ENCODE assay signal across 4 cellular contexts in the genomic region with DNA sequence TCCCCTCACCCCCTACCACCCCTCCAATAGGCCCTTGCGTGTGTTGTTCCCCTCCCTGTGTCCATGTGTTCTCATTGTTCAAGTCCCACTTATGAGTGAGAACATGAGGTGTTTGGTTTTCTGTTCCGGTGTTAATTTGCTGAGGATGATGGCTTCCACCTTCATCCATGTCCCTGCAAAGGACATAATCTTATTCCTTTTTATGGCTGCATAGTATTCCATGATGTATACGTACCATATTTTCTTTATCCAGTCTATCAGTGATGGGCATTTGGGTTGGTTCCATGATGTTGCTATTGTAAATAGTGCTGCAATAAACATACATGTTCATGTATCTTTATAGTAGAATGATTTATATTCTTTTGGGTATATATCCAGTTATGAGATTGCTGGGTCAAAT.
DNase-seq lines count a peak whose midpoint lies in the region; ATAC-seq, FAIRE-seq and TF ChIP-seq lines count a peak whose summit lies in the region.
"Not testable (repeated sequence)": the region's sequence is repeated elsewhere in the genome, so short reads cannot be mapped to it uniquely, and the experiment has no call there.

No MANE protein-coding gene starts in this region.

- H4K20me1 ChIP-seq in K562 (replicated peaks; ENCODE audit: control insufficient read depth, insufficient read depth, low read length), result not testable (repeated sequence)

- 24% methylated on average over 3 of the region's 3 CpGs for WGBS in K562 (ENCODE audit: insufficient coverage, low coverage, missing lambda C conversion rate)
- 98% methylated on average over 3 of the region's 3 CpGs for WGBS in sigmoid colon, 2 donors

- not testable (repeated sequence) for TF ChIP-seq EP300 in K562 (IDR thresholded peaks at IDR 0.05; ENCODE audit: low read length); sigmoid colon (IDR thresholded peaks at IDR 0.05)

- not testable (repeated sequence) for H3K27ac ChIP-seq in HEK293 (ENCODE audit: extremely low read depth, low read depth, low read length); K562 (ENCODE audit: extremely low read depth, low read depth, low read length)
- peak overlapping the region in 3 of 4 donors; percentile 59 to 71 (median 67) for H3K27ac ChIP-seq in sigmoid colon

- in situ Hi-C loops in K562 (cut with MboI), result not testable (repeated sequence)

- H2AFZ ChIP-seq in K562 (ENCODE audit: low read depth, low read length), result not testable (repeated sequence)

- not testable (repeated sequence) for H3K4me3 ChIP-seq in HEK293 (ENCODE audit: low read depth, low read length); K562; sigmoid colon

- not testable (repeated sequence) for TF ChIP-seq CTCF in HEK293 (tag by site-specific recombination; IDR thresholded peaks at IDR 0.05); K562 (IDR thresholded peaks at IDR 0.05 in 2 of 3, conservative IDR thresholded peaks at IDR 0.05 in 1 of 3; ENCODE audit: insufficient read depth in 2 of 3, low read depth in 1 of 3, low read length in 3 of 3); sigmoid colon (IDR thresholded peaks at IDR 0.05)

- not testable (repeated sequence) for H3K27me3 ChIP-seq in K562 (ENCODE audit: control insufficient read depth in 2 of 2, insufficient read depth in 2 of 2, low read length in 2 of 2); sigmoid colon

- not testable (repeated sequence) for ATAC-seq in SK-N-SH treated with all-trans-retinoic acid at 6 μM for 48 hours, K562

- intact Hi-C loops in K562 (cut with micrococcal nuclease), result not testable (repeated sequence)
- intact Hi-C loops in sigmoid colon (cut with DNase I), result loop anchor here (5.0 to 10.0 kb wide), 3 partner anchors 101 to 356 kb away; no protein-coding TSS in a partner anchor

- CTCF ChIA-PET in HEK293 (lab: Yijun Ruan, JAX); K562 (lab: Yijun Ruan, JAX; ENCODE audit: low intra/inter-chr PET ratio): not testable (repeated sequence)

- H3K4me2 ChIP-seq in K562 (ENCODE audit: insufficient read depth, low read length), result not testable (repeated sequence)

- H3K36me3 ChIP-seq in HEK293 (ENCODE audit: control insufficient read depth in 2 of 2, insufficient read depth in 1 of 2, low read length in 2 of 2); K562 (ENCODE audit: control insufficient read depth, insufficient read depth, low read length); sigmoid colon: not testable (repeated sequence)

- not testable (repeated sequence) for TF ChIP-seq RAD21 in K562 (CRISPR knock-in tag; conservative IDR thresholded peaks at IDR 0.05 in 1 of 2, IDR thresholded peaks at IDR 0.05 in 1 of 2)

- not testable (repeated sequence) for H3K4me1 ChIP-seq in HEK293 (ENCODE audit: control insufficient read depth, insufficient read depth, low read length); K562 (replicated peaks in 1 of 2; ENCODE audit: control insufficient read depth in 2 of 2, insufficient read depth in 2 of 2, low read length in 2 of 2)
- peaks cover 0 to 52% (median 47%) of the 10 kb centered on the region in 4 donors for H3K4me1 ChIP-seq in sigmoid colon

- POLR2A ChIA-PET in HEK293 (lab: Yijun Ruan, JAX), result not testable (repeated sequence)
- POLR2A ChIA-PET in K562 (lab: Yijun Ruan, JAX), result interaction anchor here (1.9 kb wide), 1 partner anchor 12 kb away, joined by 4 read pairs; no protein-coding TSS in a partner anchor

- not testable (repeated sequence) for DNase-seq in K562 (ENCODE audit: extremely low read depth in 1 of 4, low spot score in 3 of 4); sigmoid colon

- BruUV-seq in K562 (replicated peaks; lab: Mats Ljungman, UMichigan), result not testable (repeated sequence)

- H3K9me1 ChIP-seq in K562 (ENCODE audit: control insufficient read depth, insufficient read depth, low read length), result not testable (repeated sequence)

- TF ChIP-seq POLR2A in K562 (conservative IDR thresholded peaks at IDR 0.05); sigmoid colon (IDR thresholded peaks at IDR 0.05): not testable (repeated sequence)

- FAIRE-seq in K562 (lab: Jason Lieb, UNC), result not testable (repeated sequence)

- not testable (repeated sequence) for H3K9me3 ChIP-seq in HEK293 (ENCODE audit: control insufficient read depth, insufficient read depth, low read depth, low read length); K562 (replicated peaks; ENCODE audit: control insufficient read depth, insufficient read depth, low read depth, low read length); sigmoid colon

- H3K79me2 ChIP-seq in K562 (ENCODE audit: control insufficient read depth, insufficient read depth, low read length), result not testable (repeated sequence)

- H3K9ac ChIP-seq in K562 (ENCODE audit: insufficient read depth in 1 of 2, low read depth in 2 of 2, low read length in 2 of 2), result not testable (repeated sequence)

TF ChIP-seq in HEK293, 187 proteins besides CTCF, POLR2A, EP300 and RAD21:
- TF ChIP-seq ZNF146 (tag by site-specific recombination; IDR thresholded peaks at IDR 0.05), result peak; percentile 72

TF ChIP-seq in SK-N-SH treated with all-trans-retinoic acid at 6 μM for 48 hours, 23 proteins besides CTCF, POLR2A, EP300 and RAD21:
- peak; percentile 56; the same call in 1 of the 2 replicates for TF ChIP-seq ZNF8 (CRISPR knock-in tag; IDR thresholded peaks at IDR 0.05)

TF ChIP-seq in K562, 482 proteins besides CTCF, POLR2A, EP300 and RAD21:
- TF ChIP-seq ZNF146 (CRISPR knock-in tag; IDR thresholded peaks at IDR 0.05; ENCODE audit: unreplicated experiment), result peak; percentile 67
TF ChIP-seq in K562: peak in this region for 1; not testable (repeated sequence) for 481.
